Comparison of ENCODE assay signal across 19 cellular contexts in genomic region chr10:117615649-117616048, GRCh38.
DNase-seq lines count a peak whose midpoint lies in the region; ATAC-seq and TF ChIP-seq lines count a peak whose summit lies in the region.
"Had no signal": no experiment of that assay in that cellular context is flagged by ENCODE, and none has a peak within 500 bp of the region (broad histone marks: within the 10 kb centered on the region; RNA-seq: fewer than 3 reads in every experiment).

No MANE protein-coding gene starts in this region.

- no peaks in the 10 kb centered on the region for H3K4me1 Mint-ChIP-seq in activated CD8-positive, alpha-beta memory T cell treated with anti-CD3 and anti-CD28 coated beads, Interleukin-2, amount 10 ng/mL, durations not matched to agents 7 days and 5 days
- peaks cover 41% of the 10 kb centered on the region for H3K4me1 Mint-ChIP-seq in nephron
- peaks cover 0 to 3% of the 10 kb centered on the region in 2 donors for H3K4me1 Mint-ChIP-seq in natural killer cell treated with Interleukin-12 subunit alpha and Interleukin-12 subunit beta and Interleukin-15 and Interleukin-18, amount 100 ng/mL, for 72 hours (ENCODE audit: low read depth in 2 of 2)
- H3K4me1 Mint-ChIP-seq: T-cell had no signal

- H3K4me3 Mint-ChIP-seq in activated CD8-positive, alpha-beta memory T cell treated with anti-CD3 and anti-CD28 coated beads, Interleukin-2, amount 10 ng/mL, durations not matched to agents 7 days and 5 days: no peak overlapping the region
- no peak overlapping the region for H3K4me3 Mint-ChIP-seq in nephron
- no peak overlapping the region for H3K4me3 Mint-ChIP-seq in natural killer cell treated with Interleukin-12 subunit alpha and Interleukin-12 subunit beta and Interleukin-15 and Interleukin-18, amount 100 ng/mL, for 72 hours
- H3K4me3 Mint-ChIP-seq: CD4-positive, alpha-beta T cell; T-cell had no signal

- CTCF ChIA-PET in activated CD8-positive, alpha-beta memory T cell treated with anti-CD3 and anti-CD28 coated beads, Interleukin-2, amount 10 ng/mL, durations not matched to agents 7 days and 5 days (lab: Charles Lee): no interaction called here

- ATAC-seq in activated CD8-positive, alpha-beta memory T cell treated with anti-CD3 and anti-CD28 coated beads, Interleukin-2, amount 10 ng/mL, durations not matched to agents 7 days and 5 days: no peak
- no peak for ATAC-seq in GM21360 (IDR thresholded peaks at IDR 0.05; ENCODE audit: unreplicated experiment)
- no peak for ATAC-seq in natural killer cell treated with Interleukin-12 subunit alpha and Interleukin-12 subunit beta and Interleukin-15 and Interleukin-18, amount 100 ng/mL, for 72 hours
- ATAC-seq: A549, T-cell had no signal

- no peaks in the 10 kb centered on the region for H3K9me3 Mint-ChIP-seq in activated CD8-positive, alpha-beta memory T cell treated with anti-CD3 and anti-CD28 coated beads, Interleukin-2, amount 10 ng/mL, durations not matched to agents 7 days and 5 days (ENCODE audit: low read depth)
- H3K9me3 Mint-ChIP-seq in nephron: no peaks in the 10 kb centered on the region
- H3K9me3 Mint-ChIP-seq in natural killer cell treated with Interleukin-12 subunit alpha and Interleukin-12 subunit beta and Interleukin-15 and Interleukin-18, amount 100 ng/mL, for 72 hours: peaks cover 6% of the 10 kb centered on the region
- H3K9me3 Mint-ChIP-seq: CD4-positive, alpha-beta T cell had no signal

- no peak for TF ChIP-seq CTCF in nephron (IDR thresholded peaks at IDR 0.05; ENCODE audit: unreplicated experiment in 3 of 3)

- H3K27ac Mint-ChIP-seq in activated CD8-positive, alpha-beta memory T cell treated with anti-CD3 and anti-CD28 coated beads, Interleukin-2, amount 10 ng/mL, durations not matched to agents 7 days and 5 days: no peak overlapping the region
- H3K27ac Mint-ChIP-seq in nephron: peak overlapping the region; percentile 58 to 66 (median 62)
- no peak overlapping the region for H3K27ac Mint-ChIP-seq in natural killer cell treated with Interleukin-12 subunit alpha and Interleukin-12 subunit beta and Interleukin-15 and Interleukin-18, amount 100 ng/mL, for 72 hours
- H3K27ac Mint-ChIP-seq: CD4-positive, alpha-beta T cell; T-cell had no signal

- DNase-seq in activated CD8-positive, alpha-beta memory T cell treated with anti-CD3 and anti-CD28 coated beads, Interleukin-2, amount 10 ng/mL, durations not matched to agents 7 days and 5 days: peak; percentile 7
- no peak for DNase-seq in activated CD8-positive, alpha-beta memory T cell treated with anti-CD3 and anti-CD28 coated beads, Interleukin-2, amount 50 U/mL, for 48 hours
- DNase-seq in NCI-H526 (lab: John Stamatoyannopoulos, UW): peak; percentile 89
- no peak for DNase-seq in NCI-H1930 (lab: John Stamatoyannopoulos, UW)
- no peak for DNase-seq in natural killer cell treated with Interleukin-12 subunit alpha and Interleukin-12 subunit beta and Interleukin-15 and Interleukin-18, amount 100 ng/mL, for 72 hours (ENCODE audit: low spot score)
- DNase-seq: CD4-positive, alpha-beta T cell; DMS53; EL; HCEC 1CT; NCI-H1436 treated with DMSO at 0.1 percent for 48 hours; NCI-H2081 treated with DMSO at 0.1 percent for 48 hours; NCI-H345; NCI-H524 treated with DMSO at 0.1 percent for 48 hours; Right ventricle myocardium superior; SK-N-SH; T-cell had no signal

- peaks cover 10% of the 10 kb centered on the region for H3K27me3 Mint-ChIP-seq in activated CD8-positive, alpha-beta memory T cell treated with anti-CD3 and anti-CD28 coated beads, Interleukin-2, amount 10 ng/mL, durations not matched to agents 7 days and 5 days
- H3K27me3 Mint-ChIP-seq in nephron (ENCODE audit: low read depth): peaks cover 24% of the 10 kb centered on the region
- H3K27me3 Mint-ChIP-seq in natural killer cell treated with Interleukin-12 subunit alpha and Interleukin-12 subunit beta and Interleukin-15 and Interleukin-18, amount 100 ng/mL, for 72 hours: peaks cover 24 to 62% of the 10 kb centered on the region in 2 donors

- no peaks in the 10 kb centered on the region for H3K36me3 Mint-ChIP-seq in activated CD8-positive, alpha-beta memory T cell treated with anti-CD3 and anti-CD28 coated beads, Interleukin-2, amount 10 ng/mL, durations not matched to agents 7 days and 5 days
- H3K36me3 Mint-ChIP-seq in nephron (ENCODE audit: low read depth): no peaks in the 10 kb centered on the region
- no peaks in the 10 kb centered on the region for H3K36me3 Mint-ChIP-seq in natural killer cell treated with Interleukin-12 subunit alpha and Interleukin-12 subunit beta and Interleukin-15 and Interleukin-18, amount 100 ng/mL, for 72 hours
- H3K36me3 Mint-ChIP-seq: T-cell had no signal

Comparison
In these comparisons a context has a peak if more than half of its experiments do, and no peak if none do; other contexts are left out.
1. DNase-seq: peak in activated CD8-positive, alpha-beta memory T cell treated with anti-CD3 and anti-CD28 coated beads, Interleukin-2, amount 10 ng/mL, durations not matched to agents 7 days and 5 days (single experiment) and NCI-H526 (2 of 2); none in activated CD8-positive, alpha-beta memory T cell treated with anti-CD3 and anti-CD28 coated beads, Interleukin-2, amount 50 U/mL, for 48 hours (single experiment), NCI-H1930 (0 of 2) and natural killer cell treated with Interleukin-12 subunit alpha and Interleukin-12 subunit beta and Interleukin-15 and Interleukin-18, amount 100 ng/mL, for 72 hours (single experiment).
2. H3K27ac Mint-ChIP-seq: peak in nephron (3 of 3); none in activated CD8-positive, alpha-beta memory T cell treated with anti-CD3 and anti-CD28 coated beads, Interleukin-2, amount 10 ng/mL, durations not matched to agents 7 days and 5 days (single experiment) and natural killer cell treated with Interleukin-12 subunit alpha and Interleukin-12 subunit beta and Interleukin-15 and Interleukin-18, amount 100 ng/mL, for 72 hours (0 of 2).